In the genomic region with DNA sequence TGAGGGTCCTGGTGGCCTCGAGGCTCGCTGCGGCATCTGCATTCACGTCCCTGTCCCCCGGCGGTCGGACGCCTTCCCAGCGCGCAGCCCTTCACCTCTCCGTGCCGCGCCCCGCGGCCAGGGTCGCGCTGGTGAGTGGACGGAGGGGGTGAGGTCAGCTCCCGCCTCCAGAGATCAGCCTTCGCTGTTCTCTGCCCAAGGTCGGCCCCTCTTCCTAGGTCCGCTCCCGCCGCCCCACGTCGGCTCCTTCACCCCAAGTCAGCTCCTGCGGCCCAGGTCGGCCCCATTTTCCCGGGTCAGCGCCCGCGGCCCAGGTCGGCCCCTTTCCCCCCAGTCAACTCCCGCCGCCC, we compare ENCODE assay signal across 8 cellular contexts. TPM values are rescaled to one million over a fixed set of nuclear protein-coding genes. Genes with fewer than 3 reads are reported as not detected.
DNase-seq lines count a peak whose midpoint lies in the region; ATAC-seq and TF ChIP-seq lines count a peak whose summit lies in the region.
"Not testable (repeated sequence)": the region's sequence is repeated elsewhere in the genome, so short reads cannot be mapped to it uniquely, and the experiment has no call there.

No MANE protein-coding gene starts in this region.

- not testable (repeated sequence) for H3K27ac ChIP-seq in mammary epithelial cell (ENCODE audit: insufficient read depth, low read depth, low read length)
- H3K27ac ChIP-seq in left ventricle myocardium inferior (replicated peaks), result peak overlapping the region; percentile 72

- not testable (repeated sequence) for H3K4me1 Mint-ChIP-seq in activated CD4-positive, alpha-beta T cell treated with anti-CD3 and anti-CD28 coated beads, Interleukin-2, amount 10 ng/mL, durations not matched to agents 7 days and 5 days

- POLR2A ChIA-PET in activated CD4-positive, alpha-beta T cell treated with anti-CD3 and anti-CD28 coated beads, Interleukin-2, amount 10 ng/mL, durations not matched to agents 7 days and 5 days (lab: Charles Lee), result not testable (repeated sequence)

- peak overlapping the region; percentile 23; the same call in 1 of the 2 replicates for H3K4me3 ChIP-seq in BE2C (ENCODE audit: low read depth, low read length)
- H3K4me3 ChIP-seq in mammary epithelial cell (replicated peaks in 1 of 3; ENCODE audit: insufficient read depth in 1 of 3, low read depth in 2 of 3, low read length in 3 of 3), result peak overlapping the region in 1 of 3 experiments; percentile 41
- H3K4me3 ChIP-seq in left ventricle myocardium inferior, result peak overlapping the region; percentile 61
- peak overlapping the region; percentile 23 for H3K4me3 ChIP-seq in skeletal muscle cell (ENCODE audit: low read depth, low read length)

- CTCF ChIA-PET in activated CD4-positive, alpha-beta T cell treated with anti-CD3 and anti-CD28 coated beads, Interleukin-2, amount 10 ng/mL, durations not matched to agents 7 days and 5 days (lab: Charles Lee); mammary epithelial cell (lab: Charles Lee; ENCODE audit: low non-redundant PET): not testable (repeated sequence)

- not testable (repeated sequence) for H3K4me1 ChIP-seq in BE2C; mammary epithelial cell (ENCODE audit: insufficient read depth, low read length); left ventricle myocardium inferior

- TF ChIP-seq CTCF in BE2C (IDR thresholded peaks at IDR 0.05; ENCODE audit: low read depth, low read length); mammary epithelial cell (conservative IDR thresholded peaks at IDR 0.05 in 1 of 2, IDR thresholded peaks at IDR 0.05 in 1 of 2; ENCODE audit: extremely low read depth in 1 of 2, insufficient read depth in 1 of 2, low read depth in 1 of 2, low read length in 2 of 2); left ventricle myocardium inferior (IDR thresholded peaks at IDR 0.05; ENCODE audit: borderline replicate concordance): not testable (repeated sequence)

- not testable (repeated sequence) for H3K9me3 ChIP-seq in BE2C; mammary epithelial cell (replicated peaks; ENCODE audit: insufficient read depth, low read length); left ventricle myocardium inferior (replicated peaks)

- not testable (repeated sequence) for H3K36me3 ChIP-seq in BE2C; mammary epithelial cell (ENCODE audit: insufficient read depth, low read length); left ventricle myocardium inferior

- not testable (repeated sequence) for H3K27me3 ChIP-seq in BE2C; mammary epithelial cell (ENCODE audit: insufficient read depth, low read length); left ventricle myocardium inferior (ENCODE audit: low read depth)

- not testable (repeated sequence) for H3K4me2 ChIP-seq in mammary epithelial cell (ENCODE audit: insufficient read depth, low read depth, low read length)

- H3K79me2 ChIP-seq in mammary epithelial cell (ENCODE audit: insufficient read depth, low read length), result not testable (repeated sequence)

- DNase-seq in BE2C; activated CD4-positive, alpha-beta T cell treated with anti-CD3 and anti-CD28 coated beads, Interleukin-2, amount 10 ng/mL, durations not matched to agents 7 days and 5 days; mammary epithelial cell; left ventricle myocardium inferior; skeletal muscle cell (ENCODE audit: low read depth): not testable (repeated sequence)

- not testable (repeated sequence) for H3K27ac Mint-ChIP-seq in activated CD4-positive, alpha-beta T cell treated with anti-CD3 and anti-CD28 coated beads, Interleukin-2, amount 10 ng/mL, durations not matched to agents 7 days and 5 days

- dilution Hi-C loops in mammary epithelial cell (cut with HindIII; ENCODE audit: low sequenced_read_pairs), result not testable (repeated sequence)

- in situ Hi-C loops in mammary epithelial cell (cut with MboI; ENCODE audit: low sequenced_read_pairs in 2 of 2), result not testable (repeated sequence)

- ATAC-seq in GM19324 (IDR thresholded peaks at IDR 0.05; ENCODE audit: low FRiP score, unreplicated experiment) (peak; percentile 32), HG02623 (IDR thresholded peaks at IDR 0.05; ENCODE audit: unreplicated experiment) (peak; percentile 22), HG03354 (IDR thresholded peaks at IDR 0.05; ENCODE audit: poor library complexity, severe bottlenecking, unreplicated experiment) (peak; percentile 29)

- intact Hi-C loops in mammary epithelial cell (cut with micrococcal nuclease); left ventricle myocardium inferior (cut with micrococcal nuclease): not testable (repeated sequence)

- H3K9ac ChIP-seq in mammary epithelial cell (ENCODE audit: insufficient read depth, low read length), result not testable (repeated sequence)

- H3K9me3 Mint-ChIP-seq in activated CD4-positive, alpha-beta T cell treated with anti-CD3 and anti-CD28 coated beads, Interleukin-2, amount 10 ng/mL, durations not matched to agents 7 days and 5 days, result not testable (repeated sequence)

- H3K27me3 Mint-ChIP-seq in activated CD4-positive, alpha-beta T cell treated with anti-CD3 and anti-CD28 coated beads, Interleukin-2, amount 10 ng/mL, durations not matched to agents 7 days and 5 days, result not testable (repeated sequence)

- no CpG with 5 or more reads among the region's 35 CpGs for WGBS in mammary epithelial cell (ENCODE audit: low coverage, missing lambda C conversion rate)

- H2AFZ ChIP-seq in mammary epithelial cell (ENCODE audit: low read depth, low read length), result not testable (repeated sequence)

- TSS peak; percentile 24 for BruUV-seq in mammary epithelial cell (replicated peaks; lab: Mats Ljungman, UMichigan)

- H3K4me3 Mint-ChIP-seq in activated CD4-positive, alpha-beta T cell treated with anti-CD3 and anti-CD28 coated beads, Interleukin-2, amount 10 ng/mL, durations not matched to agents 7 days and 5 days, result peak overlapping the region; percentile 58

- H3K36me3 Mint-ChIP-seq in activated CD4-positive, alpha-beta T cell treated with anti-CD3 and anti-CD28 coated beads, Interleukin-2, amount 10 ng/mL, durations not matched to agents 7 days and 5 days (ENCODE audit: low read depth), result not testable (repeated sequence)

- H4K20me1 ChIP-seq in mammary epithelial cell (ENCODE audit: insufficient read depth, low read length), result not testable (repeated sequence)

RNA-seq across cellular contexts. Expression of gene GATD3, which starts 0.2 kb away (rescaled TPM):
- 74.7 TPM for polyA plus RNA-seq in BE2C (2012; ENCODE audit: insufficient read depth, insufficient read length, low read depth)
- total RNA-seq in activated CD4-positive, alpha-beta T cell treated with anti-CD3 and anti-CD28 coated beads, Interleukin-2, amount 10 ng/mL, durations not matched to agents 7 days and 5 days, result 10 to 100 TPM; 41.7 to 50.2 TPM
- total RNA-seq in mammary epithelial cell (1 to 10 TPM; 4.8 to 5.7 TPM), left ventricle myocardium inferior (143 TPM)
- 36.0 TPM for polyA plus RNA-seq in mammary epithelial cell
- polyA minus RNA-seq in mammary epithelial cell, result 2.0 TPM

RNA-seq across cellular contexts. Expression of gene PWP2, which starts 26.5 kb away (rescaled TPM):
- 33.2 TPM for polyA plus RNA-seq in BE2C (2012; ENCODE audit: insufficient read depth, insufficient read length, low read depth)
- 10 to 100 TPM; 24.2 to 29.0 TPM for total RNA-seq in activated CD4-positive, alpha-beta T cell treated with anti-CD3 and anti-CD28 coated beads, Interleukin-2, amount 10 ng/mL, durations not matched to agents 7 days and 5 days
- total RNA-seq in mammary epithelial cell (1 to 10 TPM; 3.5 to 6.3 TPM), left ventricle myocardium inferior (7.4 TPM)
- polyA plus RNA-seq in mammary epithelial cell, result 24.5 TPM
- 31.0 TPM for polyA minus RNA-seq in mammary epithelial cell

Comparison
In these comparisons a context has a peak if more than half of its experiments do, and no peak if none do; other contexts are left out.
1. RNA of gene GATD3, which starts 0.2 kb away (total RNA-seq): 143 TPM in left ventricle myocardium inferior (single experiment) and 41.7 to 50.2 TPM in activated CD4-positive, alpha-beta T cell treated with anti-CD3 and anti-CD28 coated beads, Interleukin-2, amount 10 ng/mL, durations not matched to agents 7 days and 5 days; 4.8 to 5.7 TPM in mammary epithelial cell; every median in the first group is over 4 times any median in the second.
2. Peak in every context shown above with its lines, with median percentiles within 50 percentile points of each other: ATAC-seq.